15 cellular contexts compared by ENCODE assay signal in the genomic region with DNA sequence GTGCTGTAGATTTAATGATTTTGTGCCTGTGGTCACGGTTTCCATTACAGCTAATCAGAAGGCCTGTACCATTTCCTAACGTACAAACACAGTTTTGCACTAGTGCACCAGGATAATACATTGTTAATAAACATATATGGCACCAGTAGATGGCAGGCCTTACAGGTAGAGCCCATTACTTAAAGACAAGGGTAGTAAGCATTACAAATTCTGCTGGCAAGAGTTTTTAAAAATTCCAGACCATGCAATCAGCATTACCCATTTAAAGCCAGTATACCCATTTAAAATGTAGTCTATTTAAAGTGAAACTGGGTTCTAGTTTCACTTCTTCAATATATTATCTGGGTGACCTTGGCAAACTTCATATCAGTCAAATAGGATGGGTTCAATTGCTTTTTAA.
A peak's percentile ranks its signal among the peaks of the same experiment; 100 is the strongest.
DNase-seq lines count a peak whose midpoint lies in the region; ATAC-seq, FAIRE-seq and TF ChIP-seq lines count a peak whose summit lies in the region.
"Had no signal": no experiment of that assay in that cellular context is flagged by ENCODE, and none has a peak within 500 bp of the region (broad histone marks: within the 10 kb centered on the region; RNA-seq: fewer than 3 reads in every experiment).

No MANE protein-coding gene starts in this region.

- H2AFZ ChIP-seq in OCI-LY3 (ENCODE audit: low read depth, low read length): no peak overlapping the region

- H3K36me3 Mint-ChIP-seq in activated naive CD4-positive, alpha-beta T cell treated with anti-CD3 and anti-CD28 coated beads, Interleukin-2, amount 10 ng/mL, durations not matched to agents 7 days and 5 days: no peaks in the 10 kb centered on the region
- H3K36me3 Mint-ChIP-seq: CD14-positive monocyte, IgD-negative memory B cell had no signal

- no peaks in the 10 kb centered on the region for H3K36me3 ChIP-seq in OCI-LY3 (replicated peaks; ENCODE audit: low read depth, low read length)
- H3K36me3 ChIP-seq: thoracic aorta had no signal

- H3K9me3 Mint-ChIP-seq in activated naive CD4-positive, alpha-beta T cell treated with anti-CD3 and anti-CD28 coated beads, Interleukin-2, amount 10 ng/mL, durations not matched to agents 7 days and 5 days: no peaks in the 10 kb centered on the region

- no peak overlapping the region for H3K4me3 Mint-ChIP-seq in activated naive CD4-positive, alpha-beta T cell treated with anti-CD3 and anti-CD28 coated beads, Interleukin-2, amount 10 ng/mL, durations not matched to agents 7 days and 5 days
- H3K4me3 Mint-ChIP-seq: CD14-positive monocyte had no signal

- H3K9ac ChIP-seq in OCI-LY3 (ENCODE audit: low read length): no peak overlapping the region

- no peaks in the 10 kb centered on the region for H4K20me1 ChIP-seq in OCI-LY3 (ENCODE audit: insufficient read depth, low read length)

- FAIRE-seq in frontal cortex (lab: Jason Lieb, UNC): no peak
- FAIRE-seq: astrocyte had no signal

- H3K27me3 Mint-ChIP-seq in activated naive CD4-positive, alpha-beta T cell treated with anti-CD3 and anti-CD28 coated beads, Interleukin-2, amount 10 ng/mL, durations not matched to agents 7 days and 5 days: no peaks in the 10 kb centered on the region

- no peak overlapping the region for H3K27ac Mint-ChIP-seq in activated naive CD4-positive, alpha-beta T cell treated with anti-CD3 and anti-CD28 coated beads, Interleukin-2, amount 10 ng/mL, durations not matched to agents 7 days and 5 days
- H3K27ac Mint-ChIP-seq: IgD-negative memory B cell had no signal

- peak overlapping the region; percentile 76 for H3K4me2 ChIP-seq in OCI-LY3 (ENCODE audit: low read length)

- no peaks in the 10 kb centered on the region for H3K79me2 ChIP-seq in OCI-LY3 (ENCODE audit: low read length)

- H3K9me3 ChIP-seq in OCI-LY3 (ENCODE audit: insufficient read depth, low read length): no peaks in the 10 kb centered on the region
- H3K9me3 ChIP-seq: thoracic aorta had no signal

- DNase-seq in frontal cortex (ENCODE audit: low spot score in 2 of 2) (no peak), iPS-NIHi11 (ENCODE audit: low spot score) (no peak)
- no peak for DNase-seq in activated naive CD4-positive, alpha-beta T cell treated with anti-CD3 and anti-CD28 coated beads, Interleukin-2, amount 10 ng/mL, durations not matched to agents 7 days and 5 days
- no peak for DNase-seq in activated CD4-positive, CD25-positive, alpha-beta regulatory T cell (lab: John Stamatoyannopoulos, UW)
- DNase-seq: NCI-H2227 treated with DMSO at 0.1 percent for 48 hours, SW 1271 had no signal

- H3K27me3 ChIP-seq in OCI-LY3 (ENCODE audit: low read depth, low read length): peaks cover 9% of the 10 kb centered on the region; the same call in 1 of the 2 replicates

- H3K4me1 Mint-ChIP-seq in activated naive CD4-positive, alpha-beta T cell treated with anti-CD3 and anti-CD28 coated beads, Interleukin-2, amount 10 ng/mL, durations not matched to agents 7 days and 5 days: no peaks in the 10 kb centered on the region
- H3K4me1 Mint-ChIP-seq: CD14-positive monocyte had no signal

- peak; percentile 57 for TF ChIP-seq CTCF in OCI-LY3 (IDR thresholded peaks at IDR 0.05; ENCODE audit: low read depth, low read length)

- H3K4me1 ChIP-seq in OCI-LY3 (ENCODE audit: low read length): peaks cover 35% of the 10 kb centered on the region

- no peak overlapping the region for H3K27ac ChIP-seq in OCI-LY3 (ENCODE audit: low read length)
- H3K27ac ChIP-seq: epithelial cell of prostate, thoracic aorta had no signal

- CTCF ChIA-PET in activated naive CD4-positive, alpha-beta T cell treated with anti-CD3 and anti-CD28 coated beads, Interleukin-2, amount 10 ng/mL, durations not matched to agents 7 days and 5 days (lab: Charles Lee): no interaction called here

- ATAC-seq in GM18511 (IDR thresholded peaks at IDR 0.05; ENCODE audit: unreplicated experiment) (peak; percentile 81), GM21390 (IDR thresholded peaks at IDR 0.05; ENCODE audit: unreplicated experiment) (peak; percentile 73), HG03103 (IDR thresholded peaks at IDR 0.05; ENCODE audit: low read depth, unreplicated experiment) (peak; percentile 59)

- peak overlapping the region; percentile 58 for H3K4me3 ChIP-seq in OCI-LY3 (ENCODE audit: low read length)
- H3K4me3 ChIP-seq: thoracic aorta had no signal
